Comparison of ENCODE assay signal across 1 cellular context in the genomic region with DNA sequence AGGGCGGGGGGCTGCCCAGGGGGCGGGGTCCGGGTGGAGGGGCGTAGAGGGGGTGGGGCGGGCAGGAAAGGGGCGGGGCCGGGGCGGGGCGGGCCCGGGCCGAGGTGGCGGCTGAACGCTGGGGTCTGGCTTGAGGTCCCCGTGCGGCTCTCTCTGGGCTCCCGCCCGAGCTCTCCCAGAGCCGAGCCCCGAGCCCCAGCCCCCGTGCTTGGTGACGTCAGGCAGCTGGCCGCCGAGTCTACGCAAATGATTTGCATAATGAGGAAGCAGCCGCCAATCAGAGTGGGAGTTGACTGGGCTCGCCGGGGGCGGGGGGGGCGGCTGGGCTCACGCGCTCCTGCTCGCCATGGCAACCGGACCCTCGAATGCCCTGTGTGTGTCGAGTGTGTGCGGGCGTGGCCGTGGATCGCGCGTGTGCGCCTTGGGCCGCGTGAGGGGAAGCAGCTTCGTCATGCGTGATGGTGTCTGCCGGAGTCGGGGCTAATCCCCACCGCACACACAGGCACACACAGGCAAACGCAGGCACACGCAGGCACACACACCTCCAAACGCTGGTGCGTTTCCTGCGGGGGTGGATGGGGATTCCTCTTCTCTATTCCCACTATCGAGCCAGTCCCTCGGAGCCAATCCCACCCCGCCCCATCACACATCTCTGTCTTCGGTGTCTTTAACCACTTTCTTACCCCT.
TF ChIP-seq lines count a peak whose summit lies in the region.

A gene (minus strand): TSS at position 173 of the 687 bp plus-strand sequence. CDS start 283 bp downstream, outside the sequence.

TF ChIP-seq in GM12878, 131 proteins besides CTCF, POLR2A, EP300 and RAD21 (continued from another document):
- TF ChIP-seq, protein P1, sequence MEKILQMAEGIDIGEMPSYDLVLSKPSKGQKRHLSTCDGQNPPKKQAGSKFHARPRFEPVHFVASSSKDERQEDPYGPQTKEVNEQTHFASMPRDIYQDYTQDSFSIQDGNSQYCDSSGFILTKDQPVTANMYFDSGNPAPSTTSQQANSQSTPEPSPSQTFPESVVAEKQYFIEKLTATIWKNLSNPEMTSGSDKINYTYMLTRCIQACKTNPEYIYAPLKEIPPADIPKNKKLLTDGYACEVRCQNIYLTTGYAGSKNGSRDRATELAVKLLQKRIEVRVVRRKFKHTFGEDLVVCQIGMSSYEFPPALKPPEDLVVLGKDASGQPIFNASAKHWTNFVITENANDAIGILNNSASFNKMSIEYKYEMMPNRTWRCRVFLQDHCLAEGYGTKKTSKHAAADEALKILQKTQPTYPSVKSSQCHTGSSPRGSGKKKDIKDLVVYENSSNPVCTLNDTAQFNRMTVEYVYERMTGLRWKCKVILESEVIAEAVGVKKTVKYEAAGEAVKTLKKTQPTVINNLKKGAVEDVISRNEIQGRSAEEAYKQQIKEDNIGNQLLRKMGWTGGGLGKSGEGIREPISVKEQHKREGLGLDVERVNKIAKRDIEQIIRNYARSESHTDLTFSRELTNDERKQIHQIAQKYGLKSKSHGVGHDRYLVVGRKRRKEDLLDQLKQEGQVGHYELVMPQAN (conservative IDR thresholded peaks at IDR 0.05): 0 out of 2 replicates have a peak, but pooled peaks have one; percentile 37
- TF ChIP-seq BACH1 (IDR thresholded peaks at IDR 0.05; ENCODE audit: borderline replicate concordance): peak; percentile 77
- TF ChIP-seq HDGF (IDR thresholded peaks at IDR 0.05): 0 out of 2 replicates have a peak, but pooled peaks have one; percentile 42
- peak in 1 of 2 experiments; percentile 58; a peak in 1 of 4 replicates for TF ChIP-seq IKZF2 (IDR thresholded peaks at IDR 0.05)
- 0 out of 2 replicates have a peak, but pooled peaks have one; percentile 17 for TF ChIP-seq GATAD2B (conservative IDR thresholded peaks at IDR 0.05; ENCODE audit: low read depth)
- peak; percentile 67 for TF ChIP-seq BMI1 (IDR thresholded peaks at IDR 0.05; ENCODE audit: borderline replicate concordance)
- TF ChIP-seq LARP7 (IDR thresholded peaks at IDR 0.05): peak; percentile 26; the same call in 1 of the 2 replicates
- 0 out of 2 replicates have a peak, but pooled peaks have one; percentile 29 for TF ChIP-seq ATF7 (IDR thresholded peaks at IDR 0.05; ENCODE audit: low read depth)
- TF ChIP-seq JUND (IDR thresholded peaks at IDR 0.05; ENCODE audit: low read depth, low read length): no peak
- TF ChIP-seq HDAC6 (IDR thresholded peaks at IDR 0.05; ENCODE audit: unreplicated experiment): no peak
- TF ChIP-seq, protein P2, sequence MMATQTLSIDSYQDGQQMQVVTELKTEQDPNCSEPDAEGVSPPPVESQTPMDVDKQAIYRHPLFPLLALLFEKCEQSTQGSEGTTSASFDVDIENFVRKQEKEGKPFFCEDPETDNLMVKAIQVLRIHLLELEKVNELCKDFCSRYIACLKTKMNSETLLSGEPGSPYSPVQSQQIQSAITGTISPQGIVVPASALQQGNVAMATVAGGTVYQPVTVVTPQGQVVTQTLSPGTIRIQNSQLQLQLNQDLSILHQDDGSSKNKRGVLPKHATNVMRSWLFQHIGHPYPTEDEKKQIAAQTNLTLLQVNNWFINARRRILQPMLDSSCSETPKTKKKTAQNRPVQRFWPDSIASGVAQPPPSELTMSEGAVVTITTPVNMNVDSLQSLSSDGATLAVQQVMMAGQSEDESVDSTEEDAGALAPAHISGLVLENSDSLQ (IDR thresholded peaks at IDR 0.05): peak; percentile 75; the same call in 1 of the 2 replicates
- peak; percentile 84 for TF ChIP-seq CREB1 (IDR thresholded peaks at IDR 0.05; ENCODE audit: low read depth)
TF ChIP-seq in GM12878: peak in this region for 19.
